Comparison of ENCODE assay signal across 1 cellular context in the genomic region with DNA sequence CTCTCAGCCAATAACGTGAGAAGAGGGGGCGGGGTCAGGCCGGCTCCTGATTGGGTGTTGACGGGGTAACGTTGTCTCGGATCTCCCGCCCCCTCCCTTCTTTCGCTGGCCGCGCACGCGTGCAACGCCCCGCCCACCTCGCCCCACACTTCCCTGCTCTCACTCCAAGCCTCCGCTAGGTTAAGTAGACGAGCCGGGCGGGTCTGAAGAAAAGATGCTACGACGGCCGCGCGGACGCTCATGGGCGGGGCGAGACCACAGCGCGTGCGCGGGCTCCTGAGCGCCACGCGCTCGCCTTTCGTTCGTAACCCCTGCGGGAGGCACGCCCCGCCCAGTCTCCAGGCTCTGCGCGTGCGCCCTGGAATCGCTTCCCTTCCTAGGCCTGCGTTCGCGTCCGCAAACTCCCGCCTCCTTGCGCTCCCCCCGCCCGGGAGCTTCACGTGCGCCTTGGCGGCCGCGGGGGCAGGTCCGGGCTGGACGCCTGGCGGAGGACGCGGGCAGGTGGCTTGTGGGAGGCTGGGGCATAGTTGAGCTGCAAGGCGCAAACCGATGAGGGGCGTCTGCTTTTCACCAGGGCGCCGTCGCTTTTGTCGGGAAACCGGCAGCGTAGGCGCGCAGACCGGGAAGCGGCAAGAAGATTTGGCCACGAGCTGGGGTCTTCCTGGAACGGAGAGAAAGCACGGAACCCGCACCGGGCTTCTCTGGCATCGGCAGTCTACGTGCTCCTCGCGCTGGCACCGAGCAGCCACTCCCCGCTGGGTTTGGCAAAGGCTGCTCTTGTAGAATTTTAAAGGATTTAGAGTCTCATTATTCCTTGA.
TF ChIP-seq lines count a peak whose summit lies in the region.

No MANE protein-coding gene starts in this region.

TF ChIP-seq in GM12878, 131 proteins besides CTCF, POLR2A, EP300 and RAD21 (continued from another document):
- TF ChIP-seq IRF5 (IDR thresholded peaks at IDR 0.05; ENCODE audit: borderline replicate concordance) (no peak), EZH2 (IDR thresholded peaks at IDR 0.05; ENCODE audit: borderline replicate concordance, control insufficient read depth, low read depth, low read length) (no peak), MYC (IDR thresholded peaks at IDR 0.05; ENCODE audit: insufficient read depth, insufficient read length, insufficient replicate concordance, low read length, severe bottlenecking) (peak; percentile 54), MTA2 (IDR thresholded peaks at IDR 0.05; ENCODE audit: low read depth) (no peak), TCF12 (IDR thresholded peaks at IDR 0.05; ENCODE audit: low read depth, low read length) (peak; percentile 46; the same call in 1 of the 2 replicates), KAT2A (conservative IDR thresholded peaks at IDR 0.05; ENCODE audit: control insufficient read depth, low read depth, low read length) (no peak), FOXM1 (IDR thresholded peaks at IDR 0.05; ENCODE audit: low read depth, low read length) (no peak), ASH2L (IDR thresholded peaks at IDR 0.05; ENCODE audit: borderline replicate concordance, low read depth) (peak; percentile 74; the same call in 1 of the 2 replicates), MEF2B (IDR thresholded peaks at IDR 0.05; ENCODE audit: partially characterized antibody, poor library complexity, severe bottlenecking) (peak; percentile 27), SMARCA5 (IDR thresholded peaks at IDR 0.05) (peak; percentile 65; the same call in 1 of the 2 replicates), EGR1 (IDR thresholded peaks at IDR 0.05; ENCODE audit: borderline replicate concordance in 1 of 2, low read depth in 2 of 2, low read length in 2 of 2) (peak in 1 of 2 experiments; percentile 65; a peak in 2 of 3 replicates), ESRRA (IDR thresholded peaks at IDR 0.05; ENCODE audit: low read length) (no peak), YBX1 (IDR thresholded peaks at IDR 0.05) (no peak), SIN3A (IDR thresholded peaks at IDR 0.05; ENCODE audit: low read depth, low read length) (no peak), SPI1 (IDR thresholded peaks at IDR 0.05; ENCODE audit: borderline replicate concordance, insufficient read depth, low read depth, low read length) (peak; percentile 48; the same call in 1 of the 2 replicates), IKZF1 (conservative IDR thresholded peaks at IDR 0.05) (peak; percentile 97), ZBED1 (IDR thresholded peaks at IDR 0.05; ENCODE audit: borderline replicate concordance) (no peak), ZNF207 (IDR thresholded peaks at IDR 0.05; ENCODE audit: borderline replicate concordance) (peak; percentile 85; the same call in 1 of the 2 replicates)
- TF ChIP-seq, protein P1, sequence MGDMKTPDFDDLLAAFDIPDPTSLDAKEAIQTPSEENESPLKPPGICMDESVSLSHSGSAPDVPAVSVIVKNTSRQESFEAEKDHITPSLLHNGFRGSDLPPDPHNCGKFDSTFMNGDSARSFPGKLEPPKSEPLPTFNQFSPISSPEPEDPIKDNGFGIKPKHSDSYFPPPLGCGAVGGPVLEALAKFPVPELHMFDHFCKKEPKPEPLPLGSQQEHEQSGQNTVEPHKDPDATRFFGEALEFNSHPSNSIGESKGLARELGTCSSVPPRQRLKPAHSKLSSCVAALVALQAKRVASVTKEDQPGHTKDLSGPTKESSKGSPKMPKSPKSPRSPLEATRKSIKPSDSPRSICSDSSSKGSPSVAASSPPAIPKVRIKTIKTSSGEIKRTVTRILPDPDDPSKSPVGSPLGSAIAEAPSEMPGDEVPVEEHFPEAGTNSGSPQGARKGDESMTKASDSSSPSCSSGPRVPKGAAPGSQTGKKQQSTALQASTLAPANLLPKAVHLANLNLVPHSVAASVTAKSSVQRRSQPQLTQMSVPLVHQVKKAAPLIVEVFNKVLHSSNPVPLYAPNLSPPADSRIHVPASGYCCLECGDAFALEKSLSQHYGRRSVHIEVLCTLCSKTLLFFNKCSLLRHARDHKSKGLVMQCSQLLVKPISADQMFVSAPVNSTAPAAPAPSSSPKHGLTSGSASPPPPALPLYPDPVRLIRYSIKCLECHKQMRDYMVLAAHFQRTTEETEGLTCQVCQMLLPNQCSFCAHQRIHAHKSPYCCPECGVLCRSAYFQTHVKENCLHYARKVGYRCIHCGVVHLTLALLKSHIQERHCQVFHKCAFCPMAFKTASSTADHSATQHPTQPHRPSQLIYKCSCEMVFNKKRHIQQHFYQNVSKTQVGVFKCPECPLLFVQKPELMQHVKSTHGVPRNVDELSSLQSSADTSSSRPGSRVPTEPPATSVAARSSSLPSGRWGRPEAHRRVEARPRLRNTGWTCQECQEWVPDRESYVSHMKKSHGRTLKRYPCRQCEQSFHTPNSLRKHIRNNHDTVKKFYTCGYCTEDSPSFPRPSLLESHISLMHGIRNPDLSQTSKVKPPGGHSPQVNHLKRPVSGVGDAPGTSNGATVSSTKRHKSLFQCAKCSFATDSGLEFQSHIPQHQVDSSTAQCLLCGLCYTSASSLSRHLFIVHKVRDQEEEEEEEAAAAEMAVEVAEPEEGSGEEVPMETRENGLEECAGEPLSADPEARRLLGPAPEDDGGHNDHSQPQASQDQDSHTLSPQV (IDR thresholded peaks at IDR 0.05) = no peak
